12 cellular contexts compared by ENCODE assay signal in the genomic region with DNA sequence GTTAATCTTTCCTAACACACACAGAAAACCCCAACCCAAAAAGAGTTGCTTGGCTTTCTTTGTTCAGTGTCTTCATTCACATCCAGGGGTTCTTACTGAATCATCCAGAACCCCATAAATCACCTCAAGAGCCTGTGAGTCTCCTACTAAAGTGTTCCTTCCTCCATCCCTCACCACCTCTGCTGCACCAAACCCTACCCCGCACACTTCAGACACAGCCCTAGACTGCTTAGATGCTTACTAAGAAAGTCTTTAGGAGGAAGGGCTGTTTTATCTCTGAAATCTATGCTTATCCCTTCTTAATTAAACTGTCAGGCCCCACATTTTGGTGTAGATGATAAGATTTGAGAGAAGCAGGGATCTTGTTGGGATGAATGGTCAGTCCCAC.
DNase-seq lines count a peak whose midpoint lies in the region; ATAC-seq and TF ChIP-seq lines count a peak whose summit lies in the region.
"Had no signal": no experiment of that assay in that cellular context is flagged by ENCODE, and none has a peak within 500 bp of the region (broad histone marks: within the 10 kb centered on the region; RNA-seq: fewer than 3 reads in every experiment).

No MANE protein-coding gene starts in this region.

- no peaks in the 10 kb centered on the region for H3K9me3 ChIP-seq in CD4-positive, alpha-beta T cell (ENCODE audit: control insufficient read depth, low read length)

- TF ChIP-seq CTCF in CD4-positive, alpha-beta T cell (IDR thresholded peaks at IDR 0.05) = no peak

- intact Hi-C loops in CD4-positive, alpha-beta T cell (cut with DNase I, micrococcal nuclease) = no loop called here
- intact Hi-C loops in left ventricle myocardium superior (cut with micrococcal nuclease) (no loop called here), sciatic nerve (cut with DNase I) (no loop called here)

- no peaks in the 10 kb centered on the region for H3K27me3 ChIP-seq in CD4-positive, alpha-beta T cell (ENCODE audit: control insufficient read depth, insufficient read depth, low read length)

- H3K27ac ChIP-seq in CD4-positive, alpha-beta T cell (ENCODE audit: low read depth, low read length) = no peak overlapping the region

- peaks cover 3% of the 10 kb centered on the region for H3K9me3 Mint-ChIP-seq in CD4-positive, alpha-beta T cell
- H3K9me3 Mint-ChIP-seq: memory B cell had no signal

- peaks cover 16% of the 10 kb centered on the region for H3K4me1 Mint-ChIP-seq in CD4-positive, alpha-beta T cell (ENCODE audit: low read depth)

- ATAC-seq in CD4-positive, alpha-beta T cell (ENCODE audit: poor library complexity) = peak; percentile 43
- peak; percentile 17 for ATAC-seq in HG02884 (IDR thresholded peaks at IDR 0.05; ENCODE audit: unreplicated experiment)
- ATAC-seq in left ventricle myocardium superior = peak; percentile 17
- ATAC-seq in sciatic nerve = peak; percentile 31
- ATAC-seq in HG02678 (IDR thresholded peaks at IDR 0.05; ENCODE audit: unreplicated experiment) = no peak

- H3K36me3 Mint-ChIP-seq in CD4-positive, alpha-beta T cell (ENCODE audit: low read depth) = no peaks in the 10 kb centered on the region

- no peaks in the 10 kb centered on the region for H3K27me3 Mint-ChIP-seq in CD4-positive, alpha-beta T cell
- H3K27me3 Mint-ChIP-seq: memory B cell had no signal

- peak overlapping the region; percentile 37 for H3K27ac Mint-ChIP-seq in CD4-positive, alpha-beta T cell
- H3K27ac Mint-ChIP-seq: endodermal cell, memory B cell had no signal

- POLR2A ChIA-PET in CD4-positive, alpha-beta T cell (lab: Charles Lee) = interaction anchor here (0.6 kb wide), 1 partner anchor 15 kb away, joined by 3 read pairs; no protein-coding TSS in a partner anchor

- no peak for DNase-seq in CD4-positive, alpha-beta T cell
- DNase-seq in left ventricle myocardium superior = no peak
- no peak for DNase-seq in sciatic nerve (ENCODE audit: low spot score)
- no peak for DNase-seq in stimulated activated CD4-positive, alpha-beta T cell treated with anti-CD3 and anti-CD28 coated beads, Interleukin-4, amount 100 ng/mL, for 24 hours
- no peak for DNase-seq in DMS79 (lab: John Stamatoyannopoulos, UW)
- DNase-seq in NAMALWA (ENCODE audit: low spot score) = no peak
- DNase-seq: endodermal cell, head of caudate nucleus, NCI-H1436 treated with DMSO at 0.1 percent for 48 hours had no signal

- H3K4me3 Mint-ChIP-seq in CD4-positive, alpha-beta T cell = no peak overlapping the region
- H3K4me3 Mint-ChIP-seq: endodermal cell, memory B cell had no signal

- CTCF ChIA-PET in CD4-positive, alpha-beta T cell (lab: Charles Lee) = no interaction called here
